ENCODE assay signal across 24 cellular contexts in the genomic region with DNA sequence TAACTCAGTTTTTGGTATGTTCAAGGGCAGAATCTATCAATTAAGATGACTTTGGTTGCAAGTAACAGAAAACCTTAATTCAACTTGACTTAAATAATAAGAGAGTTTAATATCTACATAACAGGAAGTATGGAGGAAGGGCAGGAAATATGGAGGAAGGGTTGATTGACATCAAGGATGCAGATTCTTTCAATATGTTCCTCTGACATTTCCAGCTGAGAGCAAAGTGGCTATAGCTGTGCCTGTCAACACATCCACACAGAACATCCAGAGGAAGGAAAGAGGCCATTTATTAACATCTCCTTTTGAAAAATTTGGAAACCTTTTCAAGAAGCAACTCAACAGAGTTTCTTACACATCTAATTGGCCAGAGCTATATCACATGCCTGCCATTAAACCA.
"Had no signal": no experiment of that assay in that cellular context is flagged by ENCODE, and none has a peak within 500 bp of the region (broad histone marks: within the 10 kb centered on the region; RNA-seq: fewer than 3 reads in every experiment).

No MANE protein-coding gene starts in this region.

- H3K9me3 ChIP-seq: mucosa of descending colon, spleen, testis had no signal

- H3K27ac ChIP-seq: testis had no signal

- DNase-seq: activated CD4-positive, alpha-beta T cell treated with anti-CD3 and anti-CD28 coated beads for 4 hours; activated CD4-positive, alpha-beta T cell treated with anti-CD3 and anti-CD28 coated beads, Interleukin-2, amount 50 U/mL, for 48 hours; activated CD4-positive, CD25-positive, alpha-beta regulatory T cell; activated CD8-positive, alpha-beta memory T cell treated with anti-CD3 and anti-CD28 coated beads, Interleukin-2, amount 50 U/mL, for 48 hours; activated naive CD4-positive, alpha-beta T cell treated with Interleukin-2 at 50 U/mL for 16 hours; activated T-cell treated with anti-CD3 and anti-CD28 coated beads, Interleukin-2, amount 50 U/mL, for 4 hours; cerebellar nuclear complex; cortex of kidney; glutamatergic neuron; hypothalamus; mesendoderm; mucosa of descending colon; posterior cingulate gyrus; spleen; stimulated activated CD4-positive, alpha-beta T cell treated with anti-CD3 and anti-CD28 coated beads, Interleukin-4, amount 100 ng/mL, for 1 hour; stimulated activated naive CD4-positive, alpha-beta T cell; testis had no signal

- H3K36me3 ChIP-seq: spleen had no signal

- H3K36me3 Mint-ChIP-seq: type B pancreatic cell had no signal

- H3K27ac Mint-ChIP-seq: activated T-helper 2 cell treated with anti-CD3 and anti-CD28 coated beads, Interferon-gamma antibody, Interleukin-2, Interleukin-4, amounts not matched to agents 10 μg/mL and 5 μg/mL and 100 μg/mL, durations not matched to agents 14 hours and 24 hours and 36 hours; T-helper 1 cell treated with Interleukin-12 subunit alpha and Interleukin-12 subunit beta and Interleukin-4 antibody, amounts not matched to agents 30 μg/mL and 1 μg/mL, for 36 hours; type B pancreatic cell had no signal

- H3K27me3 ChIP-seq: testis had no signal

- H3K4me1 ChIP-seq: testis had no signal

- ATAC-seq: activated T-cell treated with anti-CD3 and anti-CD28 coated beads, Interleukin-2, amount 50 U/mL, for 4 hours; esophagus mucosa; mucosa of descending colon had no signal

- H3K4me3 Mint-ChIP-seq: activated T-cell treated with anti-CD3 and anti-CD28 coated beads, Interleukin-2, amount 50 U/mL, for 4 hours; neural crest cell; T-helper 1 cell treated with Interleukin-12 subunit alpha and Interleukin-12 subunit beta and Interleukin-4 antibody, amounts not matched to agents 30 μg/mL and 1 μg/mL, for 36 hours; type B pancreatic cell had no signal

- FAIRE-seq: endometrium, frontal cortex had no signal

- H3K4me3 ChIP-seq: mucosa of descending colon, spleen, testis had no signal
